ENCODE assay signal across 22 cellular contexts in the genomic region with DNA sequence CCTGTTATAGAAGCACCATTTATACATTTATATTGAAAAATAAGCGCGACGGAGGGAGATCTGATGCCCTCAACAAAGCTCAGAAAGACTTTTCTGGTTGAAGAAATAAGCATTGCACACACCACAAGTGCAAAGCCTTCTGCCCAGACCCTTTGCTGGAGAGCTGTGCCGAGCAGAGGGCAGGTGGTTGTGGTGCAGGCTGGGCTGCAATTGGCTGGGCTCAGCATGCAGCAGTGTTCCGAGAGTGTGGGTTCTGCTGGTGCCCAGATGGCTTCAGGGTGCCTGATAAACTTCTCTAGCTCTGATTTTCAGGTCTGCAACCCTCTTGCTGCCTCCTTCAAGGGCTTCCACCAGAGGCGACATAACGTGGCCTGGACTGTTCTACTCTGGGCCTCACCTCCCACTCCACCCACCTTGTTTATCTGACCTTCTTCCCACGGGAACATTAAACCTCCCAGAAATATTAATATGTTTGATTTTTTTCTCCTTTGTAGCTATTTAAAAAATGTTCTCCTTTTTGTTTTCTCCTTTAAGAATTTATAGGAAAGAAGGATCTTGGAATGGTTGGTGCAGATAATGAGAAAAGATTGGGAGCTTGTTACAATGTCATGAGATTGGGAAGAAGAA.
DNase-seq lines count a peak whose midpoint lies in the region; ATAC-seq and TF ChIP-seq lines count a peak whose summit lies in the region.
"Had no signal": no experiment of that assay in that cellular context is flagged by ENCODE, and none has a peak within 500 bp of the region (broad histone marks: within the 10 kb centered on the region; RNA-seq: fewer than 3 reads in every experiment).

No MANE protein-coding gene starts in this region.

- no peak for TF ChIP-seq POLR2A in body of pancreas (IDR thresholded peaks at IDR 0.05)

- WGBS in body of pancreas, 2 donors = 65 to 69% methylated on average over 8 of the region's 8 CpGs

- ATAC-seq in body of pancreas = peak; percentile 18
- peak; percentile 17 for ATAC-seq in esophagus mucosa
- peak; percentile 46 for ATAC-seq in sciatic nerve
- no peak for ATAC-seq in HG03135 (IDR thresholded peaks at IDR 0.05; ENCODE audit: unreplicated experiment)
- ATAC-seq in HG03280 (IDR thresholded peaks at IDR 0.05; ENCODE audit: unreplicated experiment) = no peak
- ATAC-seq: GM12878, HCT116 had no signal

- H3K27ac ChIP-seq in body of pancreas = no peak overlapping the region
- H3K27ac ChIP-seq: 22Rv1, BLaER1, C4-2B, GM23248 had no signal

- no peaks in the 10 kb centered on the region for H3K27me3 ChIP-seq in body of pancreas
- no peaks in the 10 kb centered on the region for H3K27me3 ChIP-seq in MG63
- H3K27me3 ChIP-seq: BLaER1 had no signal

- intact Hi-C loops in body of pancreas (cut with DNase I) (no loop called here), sciatic nerve (cut with DNase I) (no loop called here)

- H3K9me3 ChIP-seq in body of pancreas (no peaks in the 10 kb centered on the region), MG63 (no peaks in the 10 kb centered on the region)
- H3K9me3 ChIP-seq: BLaER1 had no signal

- H3K36me3 ChIP-seq in body of pancreas (replicated peaks in 1 of 2; ENCODE audit: insufficient read depth in 1 of 2, low read depth in 2 of 2) (no peaks in the 10 kb centered on the region), MG63 (no peaks in the 10 kb centered on the region)
- H3K36me3 ChIP-seq: BLaER1 had no signal

- peaks cover 11% of the 10 kb centered on the region for H3K4me1 ChIP-seq in body of pancreas

- no peak for TF ChIP-seq CTCF in body of pancreas (IDR thresholded peaks at IDR 0.05)

- H3K4me3 ChIP-seq in body of pancreas (no peak overlapping the region), MG63 (no peak overlapping the region)
- H3K4me3 ChIP-seq: BLaER1, GM12878, GM23248 had no signal

- peak; percentile 44 for DNase-seq in DMS 273 (lab: John Stamatoyannopoulos, UW; ENCODE audit: unreplicated experiment)
- DNase-seq in DMS 273 treated with DMSO at 0.1 percent for 48 hours (lab: John Stamatoyannopoulos, UW) = no peak
- no peak for DNase-seq in body of pancreas
- DNase-seq in sciatic nerve (ENCODE audit: low spot score) = no peak
- no peak for DNase-seq in MG63
- DNase-seq: Calu3; CD4-positive, CD25-positive, alpha-beta regulatory T cell; CD8-positive, alpha-beta memory T cell; DMS79; EL; GDM1; GM23248; H9; HFFc6 had no signal

Comparison
In these comparisons a context has a peak if more than half of its experiments do, and no peak if none do; other contexts are left out.
1. ATAC-seq: peak in body of pancreas (single experiment), esophagus mucosa (single experiment) and sciatic nerve (single experiment); none in HG03135 (single experiment) and HG03280 (single experiment).